11 cellular contexts compared by ENCODE assay signal in genomic region chr3:126607214-126607908, GRCh38. TPM values are rescaled to one million over a fixed set of nuclear protein-coding genes. Genes with fewer than 3 reads are reported as not detected.
A peak's percentile ranks its signal among the peaks of the same experiment; 100 is the strongest.
DNase-seq lines count a peak whose midpoint lies in the region; ATAC-seq, FAIRE-seq and TF ChIP-seq lines count a peak whose summit lies in the region.
"Had no signal": no experiment of that assay in that cellular context is flagged by ENCODE, and none has a peak within 500 bp of the region (broad histone marks: within the 10 kb centered on the region; RNA-seq: fewer than 3 reads in every experiment).

No MANE protein-coding gene starts in this region.

- peaks cover 8% of the 10 kb centered on the region for H3K4me1 ChIP-seq in CD8-positive, alpha-beta T cell (ENCODE audit: insufficient read depth, low read length)
- peaks cover 9% of the 10 kb centered on the region for H3K4me1 ChIP-seq in astrocyte (ENCODE audit: insufficient read depth, low read length)
- H3K4me1 ChIP-seq in A673 (ENCODE audit: insufficient read depth, low read length, poor library complexity, severe bottlenecking), result no peaks in the 10 kb centered on the region
- no peaks in the 10 kb centered on the region for H3K4me1 ChIP-seq in endodermal cell (ENCODE audit: control insufficient read depth, insufficient read depth, low read length)

- peaks cover 4% of the 10 kb centered on the region for H3K9me3 Mint-ChIP-seq in CD8-positive, alpha-beta T cell
- no peaks in the 10 kb centered on the region for H3K9me3 Mint-ChIP-seq in astrocyte (ENCODE audit: unreplicated experiment)
- no peaks in the 10 kb centered on the region for H3K9me3 Mint-ChIP-seq in endodermal cell

- H3K27ac ChIP-seq in CD8-positive, alpha-beta T cell (ENCODE audit: low read depth, low read length), result no peak overlapping the region
- H3K27ac ChIP-seq in astrocyte (ENCODE audit: low read depth, low read length) (no peak overlapping the region), A673 (ENCODE audit: low read depth, low read length, poor library complexity, severe bottlenecking) (no peak overlapping the region), endodermal cell (ENCODE audit: low read depth, low read length) (no peak overlapping the region)
- H3K27ac ChIP-seq: HL-60 had no signal

- CTCF ChIA-PET in CD8-positive, alpha-beta T cell (lab: Charles Lee), result interaction anchor here (0.6 kb wide), 1 partner anchor 532 kb away, joined by 3 read pairs; no protein-coding TSS in a partner anchor
- CTCF ChIA-PET in A673 (lab: Charles Lee), result no interaction called here

- WGBS in endodermal cell (ENCODE audit: insufficient coverage in 1 of 2, insufficient read length in 1 of 2), 2 experiments, result 93 to 97% methylated on average over 9 to 11 of the region's 11 CpGs

- no peaks in the 10 kb centered on the region for H3K79me2 ChIP-seq in astrocyte (ENCODE audit: insufficient read depth, low read length)

- no peaks in the 10 kb centered on the region for H4K20me1 ChIP-seq in astrocyte (ENCODE audit: insufficient read depth, low read length)

- peak; percentile 74 for ATAC-seq in CD8-positive, alpha-beta T cell
- no peak for ATAC-seq in GM21786 (IDR thresholded peaks at IDR 0.05; ENCODE audit: unreplicated experiment)

- H3K27me3 ChIP-seq in CD8-positive, alpha-beta T cell (ENCODE audit: insufficient read depth, low read length), result no peaks in the 10 kb centered on the region
- H3K27me3 ChIP-seq in astrocyte (ENCODE audit: insufficient read depth, low read length) (no peaks in the 10 kb centered on the region), A673 (replicated peaks; ENCODE audit: insufficient read depth, low read depth, low read length, poor library complexity) (no peaks in the 10 kb centered on the region), endodermal cell (ENCODE audit: control insufficient read depth, insufficient read depth, low read length, poor library complexity, severe bottlenecking) (no peaks in the 10 kb centered on the region)

- intact Hi-C loops in CD8-positive, alpha-beta T cell (cut with DNase I, micrococcal nuclease), result no loop called here
- intact Hi-C loops in A673 (cut with micrococcal nuclease; ENCODE audit: unreplicated experiment), result no loop called here

- peaks cover 54% of the 10 kb centered on the region for H3K36me3 Mint-ChIP-seq in CD8-positive, alpha-beta T cell
- H3K36me3 Mint-ChIP-seq in astrocyte (ENCODE audit: low read depth, unreplicated experiment), result peaks cover 21% of the 10 kb centered on the region
- peaks cover 30% of the 10 kb centered on the region for H3K36me3 Mint-ChIP-seq in endodermal cell (ENCODE audit: low read depth)

- no TSS peak for BruUV-seq in A673 (replicated peaks; lab: Mats Ljungman, UMichigan)

- no peak overlapping the region for H3K4me3 ChIP-seq in CD8-positive, alpha-beta T cell (ENCODE audit: low read depth, low read length)
- no peak overlapping the region for H3K4me3 ChIP-seq in astrocyte (ENCODE audit: insufficient read depth, low read depth, low read length)
- no peak overlapping the region for H3K4me3 ChIP-seq in A673 (ENCODE audit: low read depth, low read length, poor library complexity, severe bottlenecking)
- H3K4me3 ChIP-seq in endodermal cell (ENCODE audit: low read length), result no peak overlapping the region

- in situ Hi-C loops in KBM-7 (cut with MboI; ENCODE audit: low pct_unique_long_range_greater_than_20kb, low sequenced_read_pairs), result no loop called here

- POLR2A ChIA-PET in CD8-positive, alpha-beta T cell (lab: Charles Lee), result no interaction called here
- POLR2A ChIA-PET in A673 (lab: Charles Lee; ENCODE audit: low non-redundant PET), result no interaction called here

- no peak overlapping the region for H3K4me3 Mint-ChIP-seq in CD8-positive, alpha-beta T cell
- peak overlapping the region; percentile 37 for H3K4me3 Mint-ChIP-seq in astrocyte (ENCODE audit: unreplicated experiment)
- no peak overlapping the region for H3K4me3 Mint-ChIP-seq in endodermal cell

- no peak overlapping the region for H2AFZ ChIP-seq in astrocyte (ENCODE audit: low read depth, low read length)

- FAIRE-seq in astrocyte (lab: Jason Lieb, UNC), result peak; percentile 49

- peaks cover 12% of the 10 kb centered on the region for H3K4me1 Mint-ChIP-seq in CD8-positive, alpha-beta T cell (ENCODE audit: low read depth)
- H3K4me1 Mint-ChIP-seq in astrocyte (ENCODE audit: low read depth, unreplicated experiment), result peaks cover 14% of the 10 kb centered on the region
- no peaks in the 10 kb centered on the region for H3K4me1 Mint-ChIP-seq in endodermal cell

- H3K27ac Mint-ChIP-seq in CD8-positive, alpha-beta T cell, result no peak overlapping the region
- H3K27ac Mint-ChIP-seq in astrocyte (ENCODE audit: unreplicated experiment) (peak overlapping the region; percentile 85), endodermal cell (no peak overlapping the region)

- H3K27me3 Mint-ChIP-seq in CD8-positive, alpha-beta T cell (ENCODE audit: low read depth), result peaks cover 4% of the 10 kb centered on the region
- H3K27me3 Mint-ChIP-seq in astrocyte (ENCODE audit: low read depth, unreplicated experiment) (no peaks in the 10 kb centered on the region), endodermal cell (ENCODE audit: insufficient read depth) (no peaks in the 10 kb centered on the region)

- H3K9ac ChIP-seq in astrocyte (ENCODE audit: low read length) (no peak overlapping the region), endodermal cell (ENCODE audit: extremely low read depth, low read length, poor library complexity, severe bottlenecking) (no peak overlapping the region)

- peak overlapping the region; percentile 7 for H3K4me2 ChIP-seq in astrocyte (ENCODE audit: low read length)

- no peak for TF ChIP-seq CTCF in CD8-positive, alpha-beta T cell (IDR thresholded peaks at IDR 0.05)
- TF ChIP-seq CTCF in astrocyte (IDR thresholded peaks at IDR 0.05; ENCODE audit: insufficient read depth, low read depth, low read length) (no peak), A673 (conservative IDR thresholded peaks at IDR 0.05; ENCODE audit: low read depth, low read length) (no peak), endodermal cell (conservative IDR thresholded peaks at IDR 0.05) (no peak)

- no peaks in the 10 kb centered on the region for H3K36me3 ChIP-seq in CD8-positive, alpha-beta T cell (ENCODE audit: insufficient read depth, low read length)
- H3K36me3 ChIP-seq in astrocyte (ENCODE audit: insufficient read depth, low read length) (no peaks in the 10 kb centered on the region), A673 (ENCODE audit: insufficient read depth, low read length, poor library complexity, severe bottlenecking) (no peaks in the 10 kb centered on the region), endodermal cell (ENCODE audit: control insufficient read depth, insufficient read depth, low read length) (peaks cover 8% of the 10 kb centered on the region)

- DNase-seq in CD8-positive, alpha-beta T cell, result peak in 2 of 7 experiments; percentile 27 to 28
- DNase-seq in KBM-7 (peak; percentile 19), astrocyte (ENCODE audit: low read depth) (peak; percentile 77), lung microvascular endothelial cell (ENCODE audit: low read depth in 2 of 2) (peak; percentile 47 to 71), A673 (ENCODE audit: low spot score) (no peak), NCI-H2081 treated with DMSO at 0.1 percent for 48 hours (lab: John Stamatoyannopoulos, UW) (no peak), endodermal cell (no peak)
- DNase-seq: cortex of kidney had no signal

- no peaks in the 10 kb centered on the region for H3K9me3 ChIP-seq in CD8-positive, alpha-beta T cell (ENCODE audit: low read length)
- H3K9me3 ChIP-seq in astrocyte (ENCODE audit: insufficient read depth, low read depth, low read length), result no peaks in the 10 kb centered on the region
- no peaks in the 10 kb centered on the region for H3K9me3 ChIP-seq in A673 (ENCODE audit: low read depth, low read length, poor library complexity, severe bottlenecking)
- H3K9me3 ChIP-seq in endodermal cell (ENCODE audit: control insufficient read depth, low read length), result no peaks in the 10 kb centered on the region

RNA-seq across cellular contexts. Expression of gene TXNRD3, which starts 47.6 kb away (rescaled TPM):
- total RNA-seq in CD8-positive, alpha-beta T cell, result 1 to 10 TPM; 1.6 to 1.7 TPM
- total RNA-seq in astrocyte (7.6 and 11.1 TPM in 2 replicates), lung microvascular endothelial cell (6.3 and 6.8 TPM in 2 replicates), A673 (2021) (4.1 and 5.5 TPM in 2 replicates), endodermal cell (10 to 100 TPM; 13.1 to 18.1 TPM)
- polyA plus RNA-seq in endodermal cell (2013, experiment 1 of 2), result 7.7 TPM
- 6.2 TPM for polyA plus RNA-seq in endodermal cell (2013, experiment 2 of 2)

RNA-seq across cellular contexts. Expression of gene C3orf22, which starts 48.6 kb away (rescaled TPM):
- not detected for total RNA-seq in CD8-positive, alpha-beta T cell
- not detected in 2 replicates for total RNA-seq in astrocyte
- total RNA-seq in lung microvascular endothelial cell, result not detected in 2 replicates
- total RNA-seq in A673 (2021), result not detected in 2 replicates
- not detected for total RNA-seq in endodermal cell
- not detected for polyA plus RNA-seq in endodermal cell (2013, experiment 1 of 2)
- polyA plus RNA-seq in endodermal cell (2013, experiment 2 of 2), result not detected
- polyA plus RNA-seq: neural cell had no signal

Comparison
In these comparisons a context has a peak if more than half of its experiments do, and no peak if none do; other contexts are left out.
1. DNase-seq: peak in KBM-7 (single experiment), astrocyte (single experiment) and lung microvascular endothelial cell (2 of 2); none in A673 (single experiment), NCI-H2081 treated with DMSO at 0.1 percent for 48 hours (single experiment) and endodermal cell (single experiment).